Comparison of ENCODE assay signal across 12 cellular contexts in the genomic region with DNA sequence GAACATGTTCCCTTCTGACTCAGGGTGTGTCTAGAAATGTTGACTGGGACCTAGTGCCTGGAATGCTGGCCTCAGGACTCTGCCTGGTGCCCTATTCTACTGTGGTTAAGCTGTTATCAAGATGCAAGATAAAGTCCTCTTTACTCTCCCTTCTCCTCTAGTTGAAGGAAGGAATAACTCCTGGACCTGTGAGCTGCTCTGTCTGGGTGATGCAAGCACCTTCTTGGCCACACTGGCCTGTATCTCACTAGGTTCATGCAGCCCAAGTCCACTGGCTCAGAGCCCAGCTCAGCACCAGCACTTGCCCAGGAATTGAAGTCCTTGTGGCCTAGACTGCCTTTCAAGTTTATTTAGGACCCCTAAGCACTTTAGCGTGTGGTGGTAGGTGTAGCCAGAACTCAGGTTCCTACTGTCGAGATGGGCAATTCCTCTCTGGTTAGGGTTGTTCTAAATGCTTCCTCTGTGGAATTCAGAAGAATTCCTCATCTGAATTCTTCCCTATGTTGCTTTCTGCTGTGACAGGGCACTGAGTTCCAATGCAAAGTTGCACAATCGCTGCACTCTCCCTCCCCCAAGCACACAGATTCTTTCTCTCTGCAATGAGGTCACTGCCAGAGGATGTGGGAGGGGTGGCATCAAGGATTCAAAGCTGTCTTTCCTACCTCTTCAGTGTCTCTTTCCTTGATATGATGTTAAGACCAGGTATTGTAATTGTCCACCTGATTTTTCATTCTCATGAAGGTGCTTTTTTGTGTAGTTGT. TPM values are rescaled to one million over a fixed set of nuclear protein-coding genes. Genes with fewer than 3 reads are reported as not detected.
DNase-seq lines count a peak whose midpoint lies in the region; ATAC-seq and TF ChIP-seq lines count a peak whose summit lies in the region.
"Had no signal": no experiment of that assay in that cellular context is flagged by ENCODE, and none has a peak within 500 bp of the region (broad histone marks: within the 10 kb centered on the region; RNA-seq: fewer than 3 reads in every experiment).

No MANE protein-coding gene starts in this region.

- H3K27me3 ChIP-seq in right lobe of liver = no peaks in the 10 kb centered on the region

- DNase-seq in AG08396 (ENCODE audit: low spot score) (peak; percentile 31), M059J (ENCODE audit: low read depth) (peak; percentile 42), epithelial cell of prostate (ENCODE audit: low read depth, low spot score) (peak; percentile 8), right lobe of liver (no peak), caudate nucleus (lab: John Stamatoyannopoulos, UW) (no peak), natural killer cell (no peak), NCI-H2171 (lab: John Stamatoyannopoulos, UW) (no peak), Kasumi-1 (lab: John Stamatoyannopoulos, UW) (no peak)
- DNase-seq: erythroblast, NCI-H1930, posterior cingulate gyrus had no signal

- no peaks in the 10 kb centered on the region for H3K36me3 Mint-ChIP-seq in natural killer cell

- no peak for TF ChIP-seq POLR2A in right lobe of liver (IDR thresholded peaks at IDR 0.05)

- no peaks in the 10 kb centered on the region for H3K4me1 Mint-ChIP-seq in natural killer cell

- H3K27me3 Mint-ChIP-seq in natural killer cell (ENCODE audit: low read depth in 2 of 2) = no peaks in the 10 kb centered on the region

- H3K27ac ChIP-seq in epithelial cell of prostate (peak overlapping the region; percentile 18), right lobe of liver (no peak overlapping the region), caudate nucleus (ENCODE audit: low read depth, low read length) (no peak overlapping the region)

- no peak overlapping the region for H3K27ac Mint-ChIP-seq in natural killer cell

- H3K4me3 Mint-ChIP-seq in natural killer cell = no peak overlapping the region

- H3K36me3 ChIP-seq in right lobe of liver = no peaks in the 10 kb centered on the region

- H3K4me3 ChIP-seq in right lobe of liver = no peak overlapping the region

- H3K9me3 Mint-ChIP-seq in natural killer cell = peaks cover 7 to 9% of the 10 kb centered on the region in 2 donors

- H3K9me3 ChIP-seq in right lobe of liver = no peaks in the 10 kb centered on the region

- intact Hi-C loops in right lobe of liver (cut with DNase I) (no loop called here), natural killer cell (cut with micrococcal nuclease) (no loop called here)

- H3K4me1 ChIP-seq in right lobe of liver = no peaks in the 10 kb centered on the region

- ATAC-seq in right lobe of liver (peak in 3 of 4 donors; percentile 31 to 64 (median 38)), natural killer cell (no peak)

- WGBS in right lobe of liver (ENCODE audit: insufficient coverage, low coverage, low lambda C conversion rate, missing lambda C conversion rate) = 33% methylated on average over 3 of the region's 3 CpGs

- TF ChIP-seq CTCF in right lobe of liver (IDR thresholded peaks at IDR 0.05) (no peak), natural killer cell (IDR thresholded peaks at IDR 0.05) (no peak)

RNA-seq across cellular contexts. Expression of gene VWC2L, which starts 54.7 kb away (rescaled TPM):
- total RNA-seq in M059J (2014; rRNA removed; shearing (Covaris generic)) = 0.02 TPM in 1 of 2 replicates, not detected in the other
- total RNA-seq in right lobe of liver (not detected), natural killer cell (not detected)
- total RNA-seq: T-helper 2 cell treated with Interferon-gamma antibody and Interleukin-4, amounts not matched to agents 100 ng/mL and 5 ng/mL, for 36 hours had no signal

Comparison
In these comparisons a context has a peak if more than half of its experiments do, and no peak if none do; other contexts are left out.
1. DNase-seq: peak in AG08396 (single experiment), M059J (single experiment) and epithelial cell of prostate (single experiment); none in right lobe of liver (0 of 3), caudate nucleus (0 of 61), natural killer cell (single experiment), NCI-H2171 (single experiment) and Kasumi-1 (0 of 2).
2. ATAC-seq: peak in right lobe of liver (3 of 4); none in natural killer cell (0 of 3).